8 cellular contexts compared by ENCODE assay signal in genomic region chr9:128550770-128551651, GRCh38. TPM values are rescaled to one million over a fixed set of nuclear protein-coding genes. Genes with fewer than 3 reads are reported as not detected.
DNase-seq lines count a peak whose midpoint lies in the region; ATAC-seq and TF ChIP-seq lines count a peak whose summit lies in the region.

No MANE protein-coding gene starts in this region.

- BruUV-seq in Panc1 (replicated peaks; lab: Mats Ljungman, UMichigan) = no TSS peak

- peak overlapping the region; percentile 74 to 83 for H3K4me3 ChIP-seq in Panc1 (ENCODE audit: low read depth in 2 of 2, low read length in 2 of 2)
- peak overlapping the region; percentile 91 for H3K4me3 ChIP-seq in ectodermal cell (ENCODE audit: insufficient read depth, low read depth, low read length)
- H3K4me3 ChIP-seq in mesendoderm (ENCODE audit: low read length) = no peak overlapping the region
- H3K4me3 ChIP-seq in upper lobe of left lung = peak overlapping the region in 2 of 4 donors; percentile 88 to 96

- H3K27me3 ChIP-seq in Panc1 (ENCODE audit: control insufficient read depth, insufficient read depth, low read length) (no peaks in the 10 kb centered on the region), ectodermal cell (ENCODE audit: control insufficient read depth, insufficient read depth, low read length, poor library complexity, severe bottlenecking) (no peaks in the 10 kb centered on the region), mesendoderm (ENCODE audit: insufficient read depth, low read length, poor library complexity) (no peaks in the 10 kb centered on the region), upper lobe of left lung (no peaks in the 10 kb centered on the region)

- no peak overlapping the region for H4K8ac ChIP-seq in mesendoderm (ENCODE audit: low read depth, low read length)

- H3K9me3 ChIP-seq in Panc1 (ENCODE audit: control insufficient read depth, insufficient read depth, low read depth, low read length) = no peaks in the 10 kb centered on the region
- no peaks in the 10 kb centered on the region for H3K9me3 ChIP-seq in ectodermal cell (ENCODE audit: control insufficient read depth, low read length)
- H3K9me3 ChIP-seq in upper lobe of left lung = no peaks in the 10 kb centered on the region

- no peak for TF ChIP-seq POLR2A in upper lobe of left lung (IDR thresholded peaks at IDR 0.05)

- peaks cover 27% of the 10 kb centered on the region for H3K79me2 ChIP-seq in mesendoderm (ENCODE audit: control insufficient read depth, insufficient read depth, low read length)

- ATAC-seq in Panc1 (no peak), upper lobe of left lung (ENCODE audit: low FRiP score in 2 of 2) (no peak), GM18519 (IDR thresholded peaks at IDR 0.05; ENCODE audit: low FRiP score, unreplicated experiment) (no peak)

- peak overlapping the region; percentile 98 for H3K56ac ChIP-seq in mesendoderm (ENCODE audit: low read length)

- in situ Hi-C loops in G401 (cut with HindIII; ENCODE audit: low sequenced_read_pairs) = no loop called here
- in situ Hi-C loops in Panc1 (cut with HindIII; ENCODE audit: low pct_unique_long_range_greater_than_20kb, low sequenced_read_pairs) = no loop called here

- H2BK15ac ChIP-seq in mesendoderm (replicated peaks; ENCODE audit: low read depth) = no peak overlapping the region

- H4K5ac ChIP-seq in mesendoderm (ENCODE audit: low read length) = no peak overlapping the region

- H3K4me2 ChIP-seq in mesendoderm (ENCODE audit: low read length) = no peak overlapping the region

- H3K27ac ChIP-seq in Panc1 (ENCODE audit: low read length) = peak overlapping the region; percentile 82
- peak overlapping the region; percentile 59 for H3K27ac ChIP-seq in ectodermal cell (ENCODE audit: insufficient read depth, low read depth, low read length, poor library complexity, severe bottlenecking)
- H3K27ac ChIP-seq in mesendoderm (ENCODE audit: low read depth, low read length) = peak overlapping the region; percentile 30
- H3K27ac ChIP-seq in upper lobe of left lung = peak overlapping the region; percentile 93 to 99 (median 97)

- H3K36me3 ChIP-seq in Panc1 (ENCODE audit: control insufficient read depth, insufficient read depth, low read length) (no peaks in the 10 kb centered on the region), ectodermal cell (ENCODE audit: control insufficient read depth, insufficient read depth, low read length) (no peaks in the 10 kb centered on the region), mesendoderm (ENCODE audit: control insufficient read depth, insufficient read depth, low read length) (no peaks in the 10 kb centered on the region), upper lobe of left lung (no peaks in the 10 kb centered on the region)

- H2BK120ac ChIP-seq in mesendoderm (ENCODE audit: low read depth, low read length) = no peak overlapping the region

- peaks cover 2% of the 10 kb centered on the region for H3K79me1 ChIP-seq in mesendoderm (ENCODE audit: low read length)

- POLR2A ChIA-PET in Panc1 (lab: Charles Lee) = interaction anchor here (0.8 kb wide), 1 partner anchor 9 kb away, joined by 4 read pairs; no protein-coding TSS in a partner anchor

- CTCF ChIA-PET in Panc1 (lab: Charles Lee) = interaction anchor here (0.6 kb wide), 1 partner anchor 244 kb away, joined by 8 read pairs; no protein-coding TSS in a partner anchor

- no peak overlapping the region for H3K23ac ChIP-seq in mesendoderm (ENCODE audit: low read length)

- no peak overlapping the region for H2AK5ac ChIP-seq in mesendoderm (ENCODE audit: low read length)

- no peak for TF ChIP-seq EP300 in upper lobe of left lung (IDR thresholded peaks at IDR 0.05)

- 52 to 62% methylated on average over 11 of the region's 11 CpGs for WGBS in ectodermal cell, 2 experiments
- WGBS in mesendoderm (ENCODE audit: extremely low coverage, insufficient coverage, low lambda C conversion rate) = no CpG with 5 or more reads among the region's 11 CpGs
- WGBS in upper lobe of left lung, 2 donors = 41 to 57% methylated on average over 11 of the region's 11 CpGs

- H3K18ac ChIP-seq in mesendoderm (ENCODE audit: low read length) = no peak overlapping the region

- H3K9ac ChIP-seq in mesendoderm (ENCODE audit: low read length) = peak overlapping the region; percentile 83

- H3K4me1 ChIP-seq in Panc1 (ENCODE audit: control insufficient read depth, insufficient read depth, low read length) = peaks cover 21% of the 10 kb centered on the region
- H3K4me1 ChIP-seq in ectodermal cell (ENCODE audit: control insufficient read depth, insufficient read depth, low read length) = peaks cover 36% of the 10 kb centered on the region
- peaks cover 13% of the 10 kb centered on the region for H3K4me1 ChIP-seq in mesendoderm (ENCODE audit: control insufficient read depth, low read depth, low read length)
- peaks cover 33 to 54% (median 42%) of the 10 kb centered on the region in 4 donors for H3K4me1 ChIP-seq in upper lobe of left lung

- intact Hi-C loops in Panc1 (cut with micrococcal nuclease; ENCODE audit: unreplicated experiment) = no loop called here

- no peak overlapping the region for H3K4ac ChIP-seq in mesendoderm (ENCODE audit: low read depth, low read length)

- no peak overlapping the region for H2BK5ac ChIP-seq in mesendoderm (ENCODE audit: low read length)

- DNase-seq in G401 (ENCODE audit: low spot score) (peak; percentile 88), Panc1 (ENCODE audit: low read depth, low spot score) (no peak), mesendoderm (peak; percentile 51), upper lobe of left lung (no peak), foreskin melanocyte (no peak)
- no peak for DNase-seq in activated effector memory CD4-positive, alpha-beta T cell treated with Interleukin-2 at 50 U/mL for 16 hours

- TF ChIP-seq CTCF in Panc1 (IDR thresholded peaks at IDR 0.05) = no peak
- no peak for TF ChIP-seq CTCF in upper lobe of left lung (IDR thresholded peaks at IDR 0.05)

RNA-seq across cellular contexts. Expression of gene SPTAN1, which starts 1.4 kb away (rescaled TPM):
- 99.1 and 103 TPM in 2 replicates for total RNA-seq in G401 (2014; rRNA removed; shearing (Covaris generic))
- total RNA-seq in Panc1 (2021; ENCODE audit: unreplicated experiment) (229 TPM), upper lobe of left lung (100 to 1,000 TPM; 254 to 547 (median 401) TPM)
- 180 TPM for polyA plus RNA-seq in Panc1 (2012; ENCODE audit: insufficient read length)
- polyA plus RNA-seq in ectodermal cell (2013, experiment 1 of 4) = 225 TPM
- polyA plus RNA-seq in ectodermal cell (2013, experiment 2 of 4) = 235 TPM
- 159 TPM for polyA plus RNA-seq in ectodermal cell (2013, experiment 3 of 4)
- polyA plus RNA-seq in ectodermal cell (2013, experiment 4 of 4) = 186 TPM
- 107 TPM for polyA plus RNA-seq in mesendoderm (2013, experiment 1 of 2)
- 104 TPM for polyA plus RNA-seq in mesendoderm (2013, experiment 2 of 2)

RNA-seq across cellular contexts. Expression of gene GLE1, which starts 46.5 kb away (rescaled TPM):
- total RNA-seq in G401 (2014; rRNA removed; shearing (Covaris generic)) = 37.0 and 38.3 TPM in 2 replicates
- 25.9 TPM for total RNA-seq in Panc1 (2021; ENCODE audit: unreplicated experiment)
- polyA plus RNA-seq in Panc1 (2012; ENCODE audit: insufficient read length) = 16.1 TPM
- polyA plus RNA-seq in ectodermal cell (2013, experiment 1 of 4) = 23.6 TPM
- 21.9 TPM for polyA plus RNA-seq in ectodermal cell (2013, experiment 2 of 4)
- polyA plus RNA-seq in ectodermal cell (2013, experiment 3 of 4) = 15.9 TPM
- 17.1 TPM for polyA plus RNA-seq in ectodermal cell (2013, experiment 4 of 4)
- 8.7 TPM for polyA plus RNA-seq in mesendoderm (2013, experiment 1 of 2)
- 9.0 TPM for polyA plus RNA-seq in mesendoderm (2013, experiment 2 of 2)
- 10 to 100 TPM; 19.0 to 36.7 (median 24.5) TPM for total RNA-seq in upper lobe of left lung

Comparison
In these comparisons a context has a peak if more than half of its experiments do, and no peak if none do; other contexts are left out.
1. DNase-seq: peak in G401 (single experiment) and mesendoderm (single experiment); none in Panc1 (single experiment), upper lobe of left lung (0 of 2), foreskin melanocyte (single experiment) and activated effector memory CD4-positive, alpha-beta T cell treated with Interleukin-2 at 50 U/mL for 16 hours (single experiment).
2. H3K27ac ChIP-seq: peak in every context shown above with its lines; median percentile 97 in upper lobe of left lung; 82 in Panc1; 59 in ectodermal cell; 30 in mesendoderm.